In the genomic region with DNA sequence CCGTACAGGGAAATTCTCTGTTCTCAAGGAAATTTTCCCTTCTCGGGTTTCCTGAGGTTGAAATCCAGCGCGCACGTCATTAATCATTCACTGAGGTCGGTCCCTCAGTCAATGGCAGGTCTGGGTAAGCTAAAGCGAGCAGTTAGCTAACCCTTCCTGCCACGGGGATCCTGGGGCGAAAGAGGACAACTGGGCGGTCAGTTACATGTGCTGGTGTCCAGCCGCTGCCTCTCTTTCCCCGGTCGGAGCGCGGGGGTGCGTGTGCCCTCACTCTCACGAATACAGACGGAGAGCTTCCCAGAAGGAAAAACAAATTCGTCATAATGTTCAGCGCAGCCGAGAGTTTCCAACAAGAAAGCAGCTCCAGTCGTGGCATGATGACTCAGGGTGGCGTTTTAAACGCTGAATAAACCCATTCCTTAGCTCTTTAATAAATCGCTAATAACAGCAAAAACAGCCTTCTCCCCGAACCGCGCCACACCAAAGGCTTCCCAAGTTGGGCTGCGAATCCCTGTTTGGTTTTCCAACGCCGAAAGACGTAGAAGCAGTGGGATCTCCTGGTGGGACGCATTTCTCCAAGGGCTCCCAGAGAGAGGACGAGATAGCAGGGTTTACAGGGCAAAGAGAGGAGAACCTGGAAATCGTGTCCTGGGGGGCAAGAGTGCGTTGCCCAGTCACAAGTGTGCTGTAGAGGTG, we compare ENCODE assay signal across 9 cellular contexts. TPM values are rescaled to one million over a fixed set of nuclear protein-coding genes. Genes with fewer than 3 reads are reported as not detected.
DNase-seq lines count a peak whose midpoint lies in the region; ATAC-seq, FAIRE-seq and TF ChIP-seq lines count a peak whose summit lies in the region.
"Had no signal": no experiment of that assay in that cellular context is flagged by ENCODE, and none has a peak within 500 bp of the region (broad histone marks: within the 10 kb centered on the region; RNA-seq: fewer than 3 reads in every experiment).

No MANE protein-coding gene starts in this region.

- DNase-seq in DMS 273 (lab: John Stamatoyannopoulos, UW; ENCODE audit: unreplicated experiment) = peak; percentile 59
- no peak for DNase-seq in DMS 273 treated with DMSO at 0.1 percent for 48 hours (lab: John Stamatoyannopoulos, UW)
- peak; percentile 61 for DNase-seq in RCC 7860 (ENCODE audit: low spot score)
- no peak for DNase-seq in esophagus muscularis mucosa (ENCODE audit: extremely low spot score)
- DNase-seq in ovary = no peak
- DNase-seq in GF-D8 (lab: John Stamatoyannopoulos, UW) = no peak

- H3K4me3 ChIP-seq in esophagus muscularis mucosa (peak overlapping the region; percentile 65 to 77 (median 68)), ovary (peak overlapping the region; percentile 38)

- no peak for ATAC-seq in HG02763 (IDR thresholded peaks at IDR 0.05; ENCODE audit: unreplicated experiment)
- ATAC-seq in GM21423 (IDR thresholded peaks at IDR 0.05; ENCODE audit: unreplicated experiment) = no peak

- intact Hi-C loops in esophagus muscularis mucosa (cut with DNase I) (loop anchor here (10.0 kb wide), 1 partner anchor 69 kb away; the partner anchor contains the start of gene CFAP299), ovary (cut with DNase I) (no loop called here)

- TF ChIP-seq POLR2A in esophagus muscularis mucosa (IDR thresholded peaks at IDR 0.05; ENCODE audit: low read depth) (no peak), ovary (IDR thresholded peaks at IDR 0.05) (no peak)

- TF ChIP-seq CTCF in esophagus muscularis mucosa (IDR thresholded peaks at IDR 0.05) (no peak), ovary (IDR thresholded peaks at IDR 0.05) (no peak)

- FAIRE-seq in RCC 7860 (lab: Jason Lieb, UNC) = peak; percentile 68

- TF ChIP-seq EP300 in esophagus muscularis mucosa (IDR thresholded peaks at IDR 0.05) (no peak), ovary (IDR thresholded peaks at IDR 0.05) (no peak)

- peaks cover 3 to 41% (median 36%) of the 10 kb centered on the region in 4 donors for H3K4me1 ChIP-seq in esophagus muscularis mucosa
- H3K4me1 ChIP-seq in ovary (ENCODE audit: insufficient read depth) = no peaks in the 10 kb centered on the region

- H3K9me3 ChIP-seq in esophagus muscularis mucosa (no peaks in the 10 kb centered on the region), ovary (no peaks in the 10 kb centered on the region)

- peaks cover 0 to 55% (median 0%) of the 10 kb centered on the region in 4 donors for H3K27me3 ChIP-seq in esophagus muscularis mucosa
- H3K27me3 ChIP-seq in ovary = no peaks in the 10 kb centered on the region

- under 1% methylated on average over 32 of the region's 36 CpGs for WGBS in esophagus muscularis mucosa
- 0 to 1% (median 1%) methylated on average over 36 of the region's 36 CpGs for WGBS in ovary, 3 donors

- H3K27ac ChIP-seq in esophagus muscularis mucosa (replicated peaks in 1 of 4) (peak overlapping the region; percentile 83 to 92 (median 86)), ovary (no peak overlapping the region)
- H3K27ac ChIP-seq: 22Rv1 had no signal

- H3K36me3 ChIP-seq in esophagus muscularis mucosa (no peaks in the 10 kb centered on the region), ovary (no peaks in the 10 kb centered on the region)

RNA-seq across cellular contexts. Expression of gene FGF5, which starts 0.7 kb away (rescaled TPM):
- total RNA-seq in esophagus muscularis mucosa (1 to 10 TPM; 1.2 to 4.2 (median 2.0) TPM), ovary (1 to 10 TPM in 1 of 7 donors, under 1 TPM in 3, not detected in 3; 0.10 to 1.8 (median 0.49) TPM)
- under 1 TPM; 0.03 to 0.06 TPM for polyA plus RNA-seq in ovary

Comparison
In these comparisons a context has a peak if more than half of its experiments do, and no peak if none do; other contexts are left out.
1. DNase-seq: peak in DMS 273 (single experiment) and RCC 7860 (single experiment); none in DMS 273 treated with DMSO at 0.1 percent for 48 hours (single experiment), esophagus muscularis mucosa (single experiment), ovary (0 of 5) and GF-D8 (single experiment).
2. H3K27ac ChIP-seq: peak in esophagus muscularis mucosa (4 of 4); none in ovary (0 of 2).